In the genomic region with DNA sequence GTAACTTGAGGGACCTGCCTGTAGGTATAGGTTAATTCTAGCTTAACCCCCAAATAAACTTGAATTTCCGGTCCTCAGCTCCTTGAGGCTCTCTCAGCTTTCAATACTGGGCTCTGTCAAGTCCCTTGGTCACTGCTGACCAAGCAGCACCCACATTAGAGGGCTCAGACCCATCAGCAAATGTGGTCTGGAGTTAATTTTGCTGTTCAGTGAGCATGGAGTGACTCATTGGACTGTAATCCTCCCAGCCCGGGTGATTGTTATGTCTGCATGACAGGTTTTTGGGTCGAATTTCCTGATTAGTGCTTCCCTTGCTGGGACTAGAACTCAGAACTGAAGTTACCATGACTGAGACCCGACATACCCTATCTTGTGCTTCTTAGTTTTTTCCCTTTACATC, we compare ENCODE assay signal across 15 cellular contexts.
DNase-seq lines count a peak whose midpoint lies in the region; ATAC-seq and TF ChIP-seq lines count a peak whose summit lies in the region.
"Had no signal": no experiment of that assay in that cellular context is flagged by ENCODE, and none has a peak within 500 bp of the region (broad histone marks: within the 10 kb centered on the region; RNA-seq: fewer than 3 reads in every experiment).

No MANE protein-coding gene starts in this region.

- H3K36me3 Mint-ChIP-seq in natural killer cell = no peaks in the 10 kb centered on the region

- no peak overlapping the region for H3K27ac Mint-ChIP-seq in natural killer cell
- H3K27ac Mint-ChIP-seq: activated CD4-positive, alpha-beta memory T cell treated with anti-CD3 and anti-CD28 coated beads, Interleukin-2, amount 10 ng/mL, durations not matched to agents 7 days and 5 days; nephron progenitor cell; T-helper 2 cell treated with Interferon-gamma antibody and Interleukin-4, amounts not matched to agents 5 μg/mL and 100 μg/mL, for 36 hours had no signal

- in situ Hi-C loops in GM23248 (cut with MboI) = no loop called here

- no peak overlapping the region for H3K9ac ChIP-seq in GM23248

- DNase-seq in GM23248 = peak; percentile 81
- DNase-seq in RPMI7951 (ENCODE audit: low read depth) = peak; percentile 96
- peak; percentile 85 for DNase-seq in fibroblast of mammary gland (ENCODE audit: low read depth)
- peak; percentile 6 for DNase-seq in skeletal muscle cell (ENCODE audit: low read depth)
- DNase-seq in NCI-H2029 treated with DMSO at 0.1 percent for 48 hours (lab: John Stamatoyannopoulos, UW) = no peak
- DNase-seq in left lung = no peak
- no peak for DNase-seq in natural killer cell
- DNase-seq: activated CD4-positive, alpha-beta memory T cell treated with anti-CD3 and anti-CD28 coated beads, Interleukin-2, amount 10 ng/mL, durations not matched to agents 7 days and 5 days; activated gamma-delta T cell treated with Interleukin-2 at 50 U/mL for 16 hours; COR-L47; NCI-H1092; nephron progenitor cell had no signal

- H3K4me3 ChIP-seq in GM23248 (no peak overlapping the region), fibroblast of mammary gland (ENCODE audit: control insufficient read depth, low read depth, low read length) (no peak overlapping the region), skeletal muscle cell (ENCODE audit: low read depth, low read length) (no peak overlapping the region), left lung (no peak overlapping the region), gastroesophageal sphincter (no peak overlapping the region)
- H3K4me3 ChIP-seq: cardiac muscle cell had no signal

- H3K4me2 ChIP-seq in GM23248 (ENCODE audit: unreplicated experiment) = peak overlapping the region; percentile 21

- ATAC-seq in left lung (no peak), natural killer cell (no peak), gastroesophageal sphincter (no peak)

- TF ChIP-seq POLR2A in gastroesophageal sphincter (IDR thresholded peaks at IDR 0.05) = no peak

- peaks cover 37% of the 10 kb centered on the region for H3F3A ChIP-seq in GM23248 (ENCODE audit: insufficient read depth)

- TF ChIP-seq CTCF in fibroblast of mammary gland (conservative IDR thresholded peaks at IDR 0.05; ENCODE audit: control insufficient read depth, insufficient read depth, low read depth, low read length) = no peak
- TF ChIP-seq CTCF in left lung (IDR thresholded peaks at IDR 0.05) = no peak
- TF ChIP-seq CTCF in natural killer cell (IDR thresholded peaks at IDR 0.05) = no peak
- no peak for TF ChIP-seq CTCF in gastroesophageal sphincter (IDR thresholded peaks at IDR 0.05)

- no peak for TF ChIP-seq EP300 in gastroesophageal sphincter (IDR thresholded peaks at IDR 0.05)

- no peaks in the 10 kb centered on the region for H3K9me3 Mint-ChIP-seq in natural killer cell
- H3K9me3 Mint-ChIP-seq: activated CD4-positive, alpha-beta memory T cell treated with anti-CD3 and anti-CD28 coated beads, Interleukin-2, amount 10 ng/mL, durations not matched to agents 7 days and 5 days; nephron progenitor cell; T-helper 2 cell treated with Interferon-gamma antibody and Interleukin-4, amounts not matched to agents 5 μg/mL and 100 μg/mL, for 36 hours had no signal

- no peak overlapping the region for H3K4me3 Mint-ChIP-seq in natural killer cell
- H3K4me3 Mint-ChIP-seq: activated CD4-positive, alpha-beta memory T cell treated with anti-CD3 and anti-CD28 coated beads, Interleukin-2, amount 10 ng/mL, durations not matched to agents 7 days and 5 days; nephron progenitor cell; T-helper 2 cell treated with Interferon-gamma antibody and Interleukin-4, amounts not matched to agents 5 μg/mL and 100 μg/mL, for 36 hours had no signal

- H2AFZ ChIP-seq in GM23248 = no peak overlapping the region

- no peaks in the 10 kb centered on the region for H3K36me3 ChIP-seq in GM23248 (ENCODE audit: low read depth)
- H3K36me3 ChIP-seq in left lung = no peaks in the 10 kb centered on the region
- H3K36me3 ChIP-seq in gastroesophageal sphincter = no peaks in the 10 kb centered on the region
- H3K36me3 ChIP-seq: cardiac muscle cell had no signal

- H3K79me2 ChIP-seq in GM23248 (ENCODE audit: insufficient read depth) = no peaks in the 10 kb centered on the region

- H4K20me1 ChIP-seq in GM23248 (ENCODE audit: insufficient read depth) = no peaks in the 10 kb centered on the region

- WGBS in GM23248 (ENCODE audit: low coverage in 1 of 2, low lambda C conversion rate in 2 of 2, missing lambda C conversion rate in 2 of 2), 2 experiments = 12 to 13% methylated on average over 4 of the region's 4 CpGs
- 50 to 57% methylated on average over 2 to 3 of the region's 4 CpGs for WGBS in gastroesophageal sphincter (ENCODE audit: low coverage in 1 of 2), 2 donors

- H3K27ac ChIP-seq in GM23248 (peak overlapping the region; percentile 40), left lung (no peak overlapping the region), gastroesophageal sphincter (no peak overlapping the region)
- H3K27ac ChIP-seq: cardiac muscle cell had no signal

- intact Hi-C loops in left lung (cut with DNase I) (no loop called here), natural killer cell (cut with micrococcal nuclease) (no loop called here)

- peaks cover 36% of the 10 kb centered on the region for H3K4me1 ChIP-seq in GM23248 (ENCODE audit: insufficient read depth)
- no peaks in the 10 kb centered on the region for H3K4me1 ChIP-seq in left lung
- H3K4me1 ChIP-seq in gastroesophageal sphincter = no peaks in the 10 kb centered on the region

- H3K27me3 ChIP-seq in GM23248 (replicated peaks; ENCODE audit: insufficient read depth) (no peaks in the 10 kb centered on the region), left lung (no peaks in the 10 kb centered on the region), gastroesophageal sphincter (no peaks in the 10 kb centered on the region)
- H3K27me3 ChIP-seq: cardiac muscle cell had no signal

- H3K27me3 Mint-ChIP-seq in natural killer cell (ENCODE audit: low read depth in 2 of 2) = no peaks in the 10 kb centered on the region

- no peaks in the 10 kb centered on the region for H3K9me3 ChIP-seq in GM23248 (ENCODE audit: low read depth)
- H3K9me3 ChIP-seq in left lung = peaks cover 0 to 7% of the 10 kb centered on the region in 2 donors
- peaks cover 0 to 19% (median 0%) of the 10 kb centered on the region in 3 donors for H3K9me3 ChIP-seq in gastroesophageal sphincter

- no peaks in the 10 kb centered on the region for H3K9me2 ChIP-seq in GM23248 (ENCODE audit: insufficient read depth)

- H3K4me1 Mint-ChIP-seq in natural killer cell = peaks cover 8% of the 10 kb centered on the region in 2 donors
- H3K4me1 Mint-ChIP-seq: nephron progenitor cell had no signal

Comparison
In these comparisons a context has a peak if more than half of its experiments do, and no peak if none do; other contexts are left out.
1. DNase-seq: peak in GM23248 (single experiment), RPMI7951 (single experiment), fibroblast of mammary gland (single experiment) and skeletal muscle cell (single experiment); none in NCI-H2029 treated with DMSO at 0.1 percent for 48 hours (single experiment), left lung (0 of 2) and natural killer cell (single experiment).